ENCODE assay signal across 25 cellular contexts in genomic region chr5:127170918-127171600, GRCh38.
"Had no signal": no experiment of that assay in that cellular context is flagged by ENCODE, and none has a peak within 500 bp of the region (broad histone marks: within the 10 kb centered on the region; RNA-seq: fewer than 3 reads in every experiment).

No MANE protein-coding gene starts in this region.

- H3K4me2 ChIP-seq: smooth muscle cell had no signal

- FAIRE-seq: endothelial cell of umbilical vein, frontal cortex, keratinocyte had no signal

- H3K4me1 Mint-ChIP-seq: naive thymus-derived CD8-positive, alpha-beta T cell; nephron progenitor cell had no signal

- H3K4me3 ChIP-seq: coronary artery, esophagus muscularis mucosa, lower lobe of right lung, psoas muscle, smooth muscle cell, testis, tibial artery had no signal

- ATAC-seq: left ventricle myocardium superior; lower lobe of right lung; naive thymus-derived CD8-positive, alpha-beta T cell; psoas muscle; right cardiac atrium had no signal

- H3K27me3 ChIP-seq: testis, tibial artery had no signal

- H3K9me3 ChIP-seq: lower lobe of right lung, psoas muscle, testis had no signal

- H3K27ac Mint-ChIP-seq: naive thymus-derived CD8-positive, alpha-beta T cell; nephron progenitor cell; stimulated activated naive CD8-positive, alpha-beta T cell treated with anti-CD3 and anti-CD28 coated beads, Interleukin-15, Interleukin-2, amounts not matched to agents 100 ng/mL and 50 ng/mL, for 24 hours; type B pancreatic cell had no signal

- H3K36me3 Mint-ChIP-seq: type B pancreatic cell had no signal

- H3K4me3 Mint-ChIP-seq: naive thymus-derived CD8-positive, alpha-beta T cell; nephron progenitor cell; stimulated activated naive CD8-positive, alpha-beta T cell treated with anti-CD3 and anti-CD28 coated beads, Interleukin-15, Interleukin-2, amounts not matched to agents 100 ng/mL and 50 ng/mL, for 24 hours; type B pancreatic cell had no signal

- DNase-seq: dermis blood vessel endothelial cell; effector memory CD4-positive, alpha-beta T cell; head of caudate nucleus; left ventricle myocardium superior; lower lobe of right lung; naive thymus-derived CD8-positive, alpha-beta T cell; nephron progenitor cell; nucleus accumbens; posterior cingulate gyrus; psoas muscle; right cardiac atrium; stimulated activated CD4-positive, alpha-beta T cell treated with anti-CD3 and anti-CD28 coated beads, Interleukin-12 subunit alpha, Interleukin-12 subunit beta, amount 100 ng/mL, for 4 hours; stimulated activated CD4-positive, alpha-beta T cell treated with anti-CD3 and anti-CD28 coated beads, Interleukin-1b, Interleukin-23, amount 100 ng/mL, for 48 hours; stimulated activated CD4-positive, alpha-beta T cell treated with anti-CD3 and anti-CD28 coated beads, Interleukin-4, amount 100 ng/mL, for 1 hour; stimulated activated CD8-positive, alpha-beta memory T cell treated with anti-CD3 and anti-CD28 coated beads, Interleukin-4, amount 100 ng/mL, for 48 hours; testis; tibial artery had no signal

- H3K4me1 ChIP-seq: esophagus muscularis mucosa, lower lobe of right lung, psoas muscle, testis, tibial artery had no signal

- H3K36me3 ChIP-seq: esophagus muscularis mucosa, lower lobe of right lung, tibial artery had no signal
